In genomic region chr18:56285387-56286055, GRCh38 we compare ENCODE assay signal across 25 cellular contexts.
"Had no signal": no experiment of that assay in that cellular context is flagged by ENCODE, and none has a peak within 500 bp of the region (broad histone marks: within the 10 kb centered on the region; RNA-seq: fewer than 3 reads in every experiment).

No MANE protein-coding gene starts in this region.

- H3K79me2 ChIP-seq: hepatocyte had no signal

- H3K4me1 Mint-ChIP-seq: activated CD4-positive, alpha-beta T cell treated with anti-CD3 and anti-CD28 coated beads, Interleukin-2, amount 10 ng/mL, durations not matched to agents 7 days and 5 days; endodermal cell had no signal

- H3K36me3 Mint-ChIP-seq: naive thymus-derived CD8-positive, alpha-beta T cell had no signal

- H3K27me3 Mint-ChIP-seq: activated CD8-positive, alpha-beta T cell treated with anti-CD3 and anti-CD28 coated beads for 36 hours had no signal

- DNase-seq: activated CD4-positive, alpha-beta T cell treated with anti-CD3 and anti-CD28 coated beads, Interleukin-2, amount 10 ng/mL, durations not matched to agents 7 days and 5 days; activated CD8-positive, alpha-beta T cell treated with anti-CD3 and anti-CD28 coated beads for 36 hours; activated gamma-delta T cell; activated naive CD4-positive, alpha-beta T cell treated with anti-CD3 and anti-CD28 coated beads, Interleukin-2, amount 50 U/mL, for 16 hours; cerebellar nuclear complex; cortex of kidney; endodermal cell; foreskin melanocyte; glutamatergic neuron; kidney glomerular epithelial cell; left lung; naive thymus-derived CD8-positive, alpha-beta T cell; retina; stimulated activated CD4-positive, alpha-beta T cell treated with anti-CD3 and anti-CD28 coated beads, Interleukin-12 subunit alpha, Interleukin-12 subunit beta, amount 100 ng/mL, for 4 hours; stimulated activated CD4-positive, alpha-beta T cell treated with anti-CD3 and anti-CD28 coated beads, Interleukin-4, amount 100 ng/mL, for 4 hours; stimulated activated naive CD8-positive, alpha-beta T cell treated with anti-CD3 and anti-CD28 coated beads, Interleukin-15, Interleukin-2, amounts not matched to agents 100 U/mL and 50 U/mL, for 24 hours; SW 1271; T-helper 2 cell; upper lobe of left lung had no signal

- ATAC-seq: activated CD4-positive, CD25-positive, alpha-beta regulatory T cell treated with anti-CD3 and anti-CD28 coated beads, Interleukin-2, amount 50 U/mL, for 24 hours; activated CD8-positive, alpha-beta T cell treated with anti-CD3 and anti-CD28 coated beads for 36 hours; left lung; naive thymus-derived CD8-positive, alpha-beta T cell; stimulated activated naive CD8-positive, alpha-beta T cell treated with anti-CD3 and anti-CD28 coated beads, Interleukin-15, Interleukin-2, amounts not matched to agents 100 U/mL and 50 U/mL, for 24 hours had no signal

- H2AFZ ChIP-seq: hepatocyte had no signal

- H3K9me3 Mint-ChIP-seq: activated CD4-positive, alpha-beta T cell treated with anti-CD3 and anti-CD28 coated beads, Interleukin-2, amount 10 ng/mL, durations not matched to agents 7 days and 5 days; activated CD8-positive, alpha-beta T cell treated with anti-CD3 and anti-CD28 coated beads for 36 hours; activated T-helper 1 cell treated with anti-CD3 and anti-CD28 coated beads, Interleukin-12 subunit alpha, Interleukin-12 subunit beta, Interleukin-2, Interleukin-4 antibody, amounts not matched to agents 30 ng/mL and 10 ng/mL and 1 ng/mL, durations not matched to agents 14 hours and 24 hours and 36 hours; endodermal cell; naive thymus-derived CD8-positive, alpha-beta T cell had no signal

- H3K9me3 ChIP-seq: left lung, upper lobe of left lung had no signal

- H3K4me1 ChIP-seq: upper lobe of left lung had no signal

- H3K4me3 ChIP-seq: hepatocyte, left lung, lung, upper lobe of left lung had no signal

- H3K27me3 ChIP-seq: hepatocyte, left lung, upper lobe of left lung had no signal

- H3K4me2 ChIP-seq: hepatocyte had no signal

- H3K36me3 ChIP-seq: left lung, upper lobe of left lung had no signal

- H3K4me3 Mint-ChIP-seq: activated CD4-positive, alpha-beta T cell treated with anti-CD3 and anti-CD28 coated beads, Interleukin-2, amount 10 ng/mL, durations not matched to agents 7 days and 5 days; activated CD8-positive, alpha-beta T cell treated with anti-CD3 and anti-CD28 coated beads for 36 hours; activated T-helper 1 cell treated with anti-CD3 and anti-CD28 coated beads, Interleukin-12 subunit alpha, Interleukin-12 subunit beta, Interleukin-2, Interleukin-4 antibody, amounts not matched to agents 30 ng/mL and 10 ng/mL and 1 ng/mL, durations not matched to agents 14 hours and 24 hours and 36 hours; endodermal cell; naive thymus-derived CD8-positive, alpha-beta T cell had no signal

- H3K27ac Mint-ChIP-seq: activated CD4-positive, alpha-beta T cell treated with anti-CD3 and anti-CD28 coated beads, Interleukin-2, amount 10 ng/mL, durations not matched to agents 7 days and 5 days; activated CD8-positive, alpha-beta T cell treated with anti-CD3 and anti-CD28 coated beads for 36 hours; activated T-helper 1 cell treated with anti-CD3 and anti-CD28 coated beads, Interleukin-12 subunit alpha, Interleukin-12 subunit beta, Interleukin-2, Interleukin-4 antibody, amounts not matched to agents 30 ng/mL and 10 ng/mL and 1 ng/mL, durations not matched to agents 14 hours and 24 hours and 36 hours; endodermal cell; naive thymus-derived CD8-positive, alpha-beta T cell; progenitor cell of endocrine pancreas had no signal

- H3K27ac ChIP-seq: hepatocyte, left lung, upper lobe of left lung, VCaP had no signal
